ENCODE assay signal across 10 cellular contexts in the genomic region with DNA sequence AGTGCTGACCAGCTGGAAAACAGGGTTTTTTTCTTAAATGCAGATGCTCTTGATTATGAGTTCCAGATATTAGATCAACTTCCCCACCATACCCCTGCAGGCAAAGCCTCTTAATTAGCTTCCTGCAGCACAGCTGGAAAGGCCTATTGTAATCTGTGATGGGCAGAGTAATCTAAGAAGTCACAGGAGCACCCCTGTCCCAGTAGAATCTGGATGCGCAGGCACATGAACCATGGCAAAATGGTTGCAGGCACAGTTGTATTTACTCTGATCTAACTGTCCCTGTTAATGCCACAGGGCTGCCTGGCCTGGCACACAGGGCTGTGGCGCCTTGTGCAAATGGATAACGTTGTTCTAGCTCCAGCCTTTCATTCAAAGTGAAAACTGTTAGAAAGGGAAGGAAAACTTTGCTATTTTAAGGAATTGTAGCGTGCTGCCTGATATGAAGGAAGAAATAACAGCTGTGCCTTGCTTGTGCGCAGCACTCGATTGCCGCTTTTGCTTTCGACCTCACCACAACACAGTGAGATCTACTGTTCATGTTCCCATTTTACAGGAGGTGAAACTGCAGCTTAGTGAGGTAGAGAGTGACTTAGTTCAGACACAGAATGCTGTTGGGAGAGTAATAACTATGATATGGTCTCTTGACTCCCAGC. TPM values are rescaled to one million over a fixed set of nuclear protein-coding genes. Genes with fewer than 3 reads are reported as not detected.
DNase-seq lines count a peak whose midpoint lies in the region; ATAC-seq and TF ChIP-seq lines count a peak whose summit lies in the region.
"Had no signal": no experiment of that assay in that cellular context is flagged by ENCODE, and none has a peak within 500 bp of the region (broad histone marks: within the 10 kb centered on the region; RNA-seq: fewer than 3 reads in every experiment).

No MANE protein-coding gene starts in this region.

- intact Hi-C loops in dendritic cell treated with granulocyte-macrophage colony-stimulating factor and Interleukin-4, amounts not matched to agents 40 ng/mL and 50 ng/mL, for 4 days (cut with micrococcal nuclease), result no loop called here
- intact Hi-C loops in upper lobe of right lung (cut with DNase I), result no loop called here

- H3K36me3 Mint-ChIP-seq in dendritic cell treated with granulocyte-macrophage colony-stimulating factor and Interleukin-4, amounts not matched to agents 40 ng/mL and 50 ng/mL, for 4 days (ENCODE audit: low read depth), result peaks cover 73% of the 10 kb centered on the region
- no peaks in the 10 kb centered on the region for H3K36me3 Mint-ChIP-seq in stimulated activated effector memory CD8-positive, alpha-beta T cell treated with anti-CD3 and anti-CD28 coated beads, Interleukin-12 subunit alpha, Interleukin-12 subunit beta, amount 100 ng/mL, for 72 hours

- no peak overlapping the region for H3K4me3 ChIP-seq in upper lobe of right lung

- H3K27me3 ChIP-seq in upper lobe of right lung, result no peaks in the 10 kb centered on the region

- H3K4me1 Mint-ChIP-seq in dendritic cell treated with granulocyte-macrophage colony-stimulating factor and Interleukin-4, amounts not matched to agents 40 ng/mL and 50 ng/mL, for 4 days (ENCODE audit: low read depth), result peaks cover 80% of the 10 kb centered on the region
- H3K4me1 Mint-ChIP-seq in stimulated activated effector memory CD8-positive, alpha-beta T cell treated with anti-CD3 and anti-CD28 coated beads, Interleukin-12 subunit alpha, Interleukin-12 subunit beta, amount 100 ng/mL, for 72 hours, result peaks cover 27% of the 10 kb centered on the region

- peaks cover 28% of the 10 kb centered on the region for H3K4me1 ChIP-seq in upper lobe of right lung

- H3K4me3 Mint-ChIP-seq in dendritic cell treated with granulocyte-macrophage colony-stimulating factor and Interleukin-4, amounts not matched to agents 40 ng/mL and 50 ng/mL, for 4 days, result peak overlapping the region; percentile 91
- no peak overlapping the region for H3K4me3 Mint-ChIP-seq in stimulated activated effector memory CD8-positive, alpha-beta T cell treated with anti-CD3 and anti-CD28 coated beads, Interleukin-12 subunit alpha, Interleukin-12 subunit beta, amount 100 ng/mL, for 72 hours

- no peaks in the 10 kb centered on the region for H3K9me3 Mint-ChIP-seq in dendritic cell treated with granulocyte-macrophage colony-stimulating factor and Interleukin-4, amounts not matched to agents 40 ng/mL and 50 ng/mL, for 4 days
- H3K9me3 Mint-ChIP-seq in stimulated activated effector memory CD8-positive, alpha-beta T cell treated with anti-CD3 and anti-CD28 coated beads, Interleukin-12 subunit alpha, Interleukin-12 subunit beta, amount 100 ng/mL, for 72 hours, result no peaks in the 10 kb centered on the region

- peak overlapping the region; percentile 94 for H3K27ac Mint-ChIP-seq in dendritic cell treated with granulocyte-macrophage colony-stimulating factor and Interleukin-4, amounts not matched to agents 40 ng/mL and 50 ng/mL, for 4 days
- no peak overlapping the region for H3K27ac Mint-ChIP-seq in stimulated activated effector memory CD8-positive, alpha-beta T cell treated with anti-CD3 and anti-CD28 coated beads, Interleukin-12 subunit alpha, Interleukin-12 subunit beta, amount 100 ng/mL, for 72 hours

- no peaks in the 10 kb centered on the region for H3K9me3 ChIP-seq in upper lobe of right lung

- DNase-seq in stimulated activated effector memory CD8-positive, alpha-beta T cell treated with anti-CD3 and anti-CD28 coated beads, Interleukin-12 subunit alpha, Interleukin-12 subunit beta, amount 100 ng/mL, for 72 hours (ENCODE audit: low spot score in 2 of 2), result no peak
- no peak for DNase-seq in COLO829 (ENCODE audit: low spot score)
- no peak for DNase-seq in upper lobe of right lung
- DNase-seq: activated CD4-positive, alpha-beta T cell treated with anti-CD3 and anti-CD28 coated beads, Interleukin-2, amount 50 U/mL, for 48 hours; NCI-H748 treated with DMSO at 0.1 percent for 48 hours had no signal

- no peak overlapping the region for H3K27ac ChIP-seq in upper lobe of right lung

- H3K27me3 Mint-ChIP-seq in dendritic cell treated with granulocyte-macrophage colony-stimulating factor and Interleukin-4, amounts not matched to agents 40 ng/mL and 50 ng/mL, for 4 days, result peaks cover 3% of the 10 kb centered on the region

- H3K36me3 ChIP-seq in upper lobe of right lung, result no peaks in the 10 kb centered on the region

- TF ChIP-seq CTCF in upper lobe of right lung (IDR thresholded peaks at IDR 0.05), result no peak

- ATAC-seq in GM19438 (IDR thresholded peaks at IDR 0.05; ENCODE audit: low read depth, unreplicated experiment) (peak; percentile 68), HG03439 (IDR thresholded peaks at IDR 0.05; ENCODE audit: unreplicated experiment) (peak; percentile 87), upper lobe of right lung (no peak), HG03571 (IDR thresholded peaks at IDR 0.05; ENCODE audit: unreplicated experiment) (no peak)
- ATAC-seq in stimulated activated effector memory CD8-positive, alpha-beta T cell treated with anti-CD3 and anti-CD28 coated beads, Interleukin-12 subunit alpha, Interleukin-12 subunit beta, amount 100 ng/mL, for 72 hours, result peak; percentile 61
- ATAC-seq: left lobe of liver had no signal

RNA-seq across cellular contexts. Expression of a gene that starts 2.3 kb away (rescaled TPM):
- total RNA-seq in upper lobe of right lung, result 96.7 TPM

Comparison
In these comparisons a context has a peak if more than half of its experiments do, and no peak if none do; other contexts are left out.
1. ATAC-seq: peak in GM19438 (single experiment), HG03439 (single experiment) and stimulated activated effector memory CD8-positive, alpha-beta T cell treated with anti-CD3 and anti-CD28 coated beads, Interleukin-12 subunit alpha, Interleukin-12 subunit beta, amount 100 ng/mL, for 72 hours (single experiment); none in upper lobe of right lung (single experiment) and HG03571 (single experiment).